In the genomic region with DNA sequence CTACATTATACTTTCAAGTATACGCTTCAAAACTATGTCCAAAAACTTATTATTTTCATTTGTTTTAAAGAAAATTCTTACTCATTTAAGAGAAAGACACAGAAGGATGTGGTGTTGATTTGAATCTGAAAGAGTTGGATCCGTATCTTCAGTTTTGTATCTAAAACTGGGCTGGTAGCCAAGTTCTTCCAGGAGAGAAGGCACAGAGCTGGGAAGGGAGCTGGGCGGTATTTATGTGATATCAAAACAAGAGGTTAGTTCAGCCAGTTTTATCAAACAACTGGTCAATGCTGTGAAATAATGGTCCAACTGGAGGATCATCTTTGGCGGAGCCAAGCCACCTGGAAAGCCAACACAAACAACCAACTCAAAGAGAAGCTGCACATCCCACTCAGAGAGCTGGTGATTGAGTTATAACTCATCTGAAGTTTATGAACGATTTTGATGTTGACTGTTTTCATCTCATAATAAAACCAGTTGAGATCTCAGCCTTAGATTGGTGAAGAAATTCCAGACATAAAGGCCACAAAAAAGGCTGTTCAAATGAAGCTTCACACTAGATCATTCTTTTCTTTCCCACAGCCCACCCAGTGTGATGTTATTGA, we compare ENCODE assay signal across 18 cellular contexts.
A peak's percentile ranks its signal among the peaks of the same experiment; 100 is the strongest.
DNase-seq lines count a peak whose midpoint lies in the region; ATAC-seq and TF ChIP-seq lines count a peak whose summit lies in the region.
"Had no signal": no experiment of that assay in that cellular context is flagged by ENCODE, and none has a peak within 500 bp of the region (broad histone marks: within the 10 kb centered on the region; RNA-seq: fewer than 3 reads in every experiment).

No MANE protein-coding gene starts in this region.

- H3K4me3 ChIP-seq in MG63 (no peak overlapping the region), brain microvascular endothelial cell (ENCODE audit: low read depth, low read length) (no peak overlapping the region), muscle layer of colon (ENCODE audit: low read depth in 1 of 2, low read length in 2 of 2) (no peak overlapping the region)
- H3K4me3 ChIP-seq: BLaER1 treated with 17β-estradiol and CSF1 and Interleukin-3, amounts not matched to agents 10 nM and 100 nM; PC-9 had no signal

- DNase-seq in DMS 273 treated with DMSO at 0.1 percent for 48 hours (lab: John Stamatoyannopoulos, UW) (peak; percentile 46), MG63 (peak; percentile 17), brain microvascular endothelial cell (peak; percentile 2), H4 (ENCODE audit: low spot score) (no peak), GM19238 (ENCODE audit: insufficient read length, low spot score) (no peak)
- DNase-seq: Calu3; CD8-positive, alpha-beta T cell; DMS79 treated with DMSO at 0.1 percent for 48 hours; H9; Kasumi-1; NCI-H187; NCI-H524; NCI-H82; PC-9; T-helper 1 cell had no signal

- no peaks in the 10 kb centered on the region for H3K27me3 ChIP-seq in MG63
- H3K27me3 ChIP-seq in brain microvascular endothelial cell (replicated peaks): no peaks in the 10 kb centered on the region
- H3K27me3 ChIP-seq in muscle layer of colon (ENCODE audit: control insufficient read depth in 1 of 2, insufficient read depth in 2 of 2, low read length in 2 of 2): no peaks in the 10 kb centered on the region
- H3K27me3 ChIP-seq: BLaER1 treated with 17β-estradiol and CSF1 and Interleukin-3, amounts not matched to agents 10 nM and 100 nM had no signal

- H3K27ac ChIP-seq in brain microvascular endothelial cell: no peak overlapping the region
- H3K27ac ChIP-seq in muscle layer of colon (ENCODE audit: low read depth, low read length): peak overlapping the region; percentile 22
- H3K27ac ChIP-seq: BLaER1 treated with 17β-estradiol and CSF1 and Interleukin-3, amounts not matched to agents 10 nM and 100 nM; PC-9 had no signal

- H3K9ac ChIP-seq in muscle layer of colon (ENCODE audit: low read length): no peak overlapping the region
- H3K9ac ChIP-seq: BLaER1 treated with 17β-estradiol and CSF1 and Interleukin-3, amounts not matched to agents 10 nM and 100 nM had no signal

- peaks cover 7% of the 10 kb centered on the region for H3K4me1 ChIP-seq in muscle layer of colon (ENCODE audit: insufficient read depth, low read length)
- H3K4me1 ChIP-seq: BLaER1 treated with 17β-estradiol and CSF1 and Interleukin-3, amounts not matched to agents 10 nM and 100 nM had no signal

- H3K9me3 ChIP-seq in MG63 (peaks cover 11% of the 10 kb centered on the region; the same call in 1 of the 2 replicates), muscle layer of colon (ENCODE audit: low read length) (no peaks in the 10 kb centered on the region)

- TF ChIP-seq CTCF in brain microvascular endothelial cell (IDR thresholded peaks at IDR 0.05; ENCODE audit: low read depth, low read length, missing control alignments): no peak

- no peak for ATAC-seq in HG02623 (IDR thresholded peaks at IDR 0.05; ENCODE audit: unreplicated experiment)
- ATAC-seq: CD8-positive, alpha-beta T cell had no signal

- H3K36me3 ChIP-seq in MG63 (no peaks in the 10 kb centered on the region), brain microvascular endothelial cell (replicated peaks) (no peaks in the 10 kb centered on the region), muscle layer of colon (ENCODE audit: insufficient read depth, low read length) (no peaks in the 10 kb centered on the region)
- H3K36me3 ChIP-seq: BLaER1 treated with 17β-estradiol and CSF1 and Interleukin-3, amounts not matched to agents 10 nM and 100 nM had no signal

- in situ Hi-C loops in brain microvascular endothelial cell (cut with HindIII; ENCODE audit: low pct_ligation_motif_present, low sequenced_read_pairs): no loop called here

Comparison
In these comparisons a context has a peak if more than half of its experiments do, and no peak if none do; other contexts are left out.
1. DNase-seq: peak in DMS 273 treated with DMSO at 0.1 percent for 48 hours (single experiment), MG63 (single experiment) and brain microvascular endothelial cell (single experiment); none in H4 (single experiment) and GM19238 (single experiment).